Comparison of ENCODE assay signal across 17 cellular contexts in genomic region chr3:133158686-133159085, GRCh38.
"Had no signal": no experiment of that assay in that cellular context is flagged by ENCODE, and none has a peak within 500 bp of the region (broad histone marks: within the 10 kb centered on the region; RNA-seq: fewer than 3 reads in every experiment).

No MANE protein-coding gene starts in this region.

- ATAC-seq: gastrocnemius medialis; left ventricle myocardium superior; lower lobe of right lung; natural killer cell treated with Interleukin-12 subunit alpha and Interleukin-12 subunit beta and Interleukin-15 and Interleukin-18, amount 100 ng/mL, for 72 hours; right lobe of liver; stimulated activated effector memory CD8-positive, alpha-beta T cell treated with anti-CD3 and anti-CD28 coated beads, Interleukin-12 subunit alpha, Interleukin-12 subunit beta, amount 100 ng/mL, for 72 hours had no signal

- H3K4me3 ChIP-seq: dorsolateral prefrontal cortex, gastrocnemius medialis, lower lobe of right lung, neural progenitor cell, right lobe of liver, stomach, testis, tibial artery had no signal

- DNase-seq: dorsolateral prefrontal cortex; effector CD4-positive, alpha-beta T cell; gastrocnemius medialis; head of caudate nucleus; left ventricle myocardium superior; lower lobe of right lung; naive B cell; right lobe of liver; stimulated activated CD4-positive, alpha-beta T cell treated with anti-CD3 and anti-CD28 coated beads, Interleukin-2, amount 100 ng/mL, for 24 hours; stimulated activated CD4-positive, alpha-beta T cell treated with anti-CD3 and anti-CD28 coated beads, Interleukin-4, amount 100 ng/mL, for 24 hours; stimulated activated naive CD4-positive, alpha-beta T cell treated with Interleukin-2 at 50 U/mL for 16 hours; stomach; testis; tibial artery had no signal
